ENCODE assay signal across 8 cellular contexts in genomic region chr19:1266116-1266817, GRCh38. TPM values are rescaled to one million over a fixed set of nuclear protein-coding genes. Genes with fewer than 3 reads are reported as not detected.
DNase-seq lines count a peak whose midpoint lies in the region; ATAC-seq and TF ChIP-seq lines count a peak whose summit lies in the region.

No MANE protein-coding gene starts in this region.

- no peak for TF ChIP-seq CTCF in AG04450 (IDR thresholded peaks at IDR 0.05; ENCODE audit: low read depth, low read length)
- TF ChIP-seq CTCF in OCI-LY3 (IDR thresholded peaks at IDR 0.05; ENCODE audit: low read depth, low read length) = no peak

- no peak for DNase-seq in AG04450 (ENCODE audit: low read depth, low spot score)
- peak; percentile 90 for DNase-seq in activated T-cell treated with anti-CD3 and anti-CD28 coated beads, Interleukin-2, amount 50 U/mL, for 24 hours
- DNase-seq in stimulated activated naive CD8-positive, alpha-beta T cell treated with anti-CD3 and anti-CD28 coated beads, Interleukin-15, Interleukin-2, amounts not matched to agents 100 U/mL and 50 U/mL, for 24 hours = peak; percentile 93

- H3K9me3 Mint-ChIP-seq in activated T-cell treated with anti-CD3 and anti-CD28 coated beads, Interleukin-2, amount 50 U/mL, for 24 hours = no peaks in the 10 kb centered on the region

- ATAC-seq in GM18861 (IDR thresholded peaks at IDR 0.05; ENCODE audit: unreplicated experiment) = peak; percentile 25
- ATAC-seq in HG03439 (IDR thresholded peaks at IDR 0.05; ENCODE audit: unreplicated experiment) = peak; percentile 25
- peak; percentile 34 for ATAC-seq in stimulated activated naive CD8-positive, alpha-beta T cell treated with anti-CD3 and anti-CD28 coated beads, Interleukin-15, Interleukin-2, amounts not matched to agents 100 U/mL and 50 U/mL, for 24 hours

- 0 out of 2 replicates have a peak overlapping the region, but pooled peaks have one; percentile 4 for H2AFZ ChIP-seq in OCI-LY3 (ENCODE audit: low read depth, low read length)

- no peaks in the 10 kb centered on the region for H3K27me3 Mint-ChIP-seq in activated T-cell treated with anti-CD3 and anti-CD28 coated beads, Interleukin-2, amount 50 U/mL, for 24 hours

- H3K27me3 ChIP-seq in AG04450 (ENCODE audit: control insufficient read depth, insufficient read depth, low read length) (no peaks in the 10 kb centered on the region), OCI-LY3 (ENCODE audit: low read depth, low read length) (peaks cover 15% of the 10 kb centered on the region), esophagus (ENCODE audit: control insufficient read depth in 1 of 2, insufficient read depth in 2 of 2, low read length in 2 of 2) (no peaks in the 10 kb centered on the region), muscle layer of colon (ENCODE audit: control insufficient read depth in 1 of 2, insufficient read depth in 2 of 2, low read length in 2 of 2) (no peaks in the 10 kb centered on the region)

- POLR2A ChIA-PET in AG04450 (lab: Yijun Ruan, JAX) = interaction anchor here (0.5 to 7.1 kb wide), 13 partner anchors 9 to 272 kb away, joined by 3 to 241 read pairs (median 5); partner anchors contain the start of genes ABCA7, ATP5F1D, FAM174C and RNU6-2

- H3K4me2 ChIP-seq in OCI-LY3 (ENCODE audit: low read length) = peak overlapping the region; percentile 97

- H3K27ac ChIP-seq in AG04450 (ENCODE audit: low read depth, low read length) = peak overlapping the region; percentile 86
- H3K27ac ChIP-seq in OCI-LY3 (ENCODE audit: low read length) = no peak overlapping the region
- H3K27ac ChIP-seq in esophagus (ENCODE audit: low read depth in 2 of 2, low read length in 1 of 2) = peak overlapping the region; percentile 93 to 94
- peak overlapping the region; percentile 93 for H3K27ac ChIP-seq in muscle layer of colon (ENCODE audit: low read depth, low read length)

- peaks cover 16% of the 10 kb centered on the region for H4K20me1 ChIP-seq in OCI-LY3 (ENCODE audit: insufficient read depth, low read length)

- H3K4me1 ChIP-seq in OCI-LY3 (ENCODE audit: low read length) (peaks cover 53% of the 10 kb centered on the region), esophagus (ENCODE audit: control insufficient read depth in 2 of 2, insufficient read depth in 2 of 2, low read length in 1 of 2) (peaks cover 16 to 58% of the 10 kb centered on the region in 2 donors), muscle layer of colon (ENCODE audit: insufficient read depth, low read length) (peaks cover 50% of the 10 kb centered on the region)

- CTCF ChIA-PET in AG04450 (lab: Charles Lee) = interaction anchor here (0.6 to 5.0 kb wide), 10 partner anchors 8 to 63 kb away, joined by 3 to 224 read pairs (median 4); partner anchors contain the start of gene ATP5F1D

- H3K36me3 ChIP-seq in OCI-LY3 (replicated peaks; ENCODE audit: low read depth, low read length) = peaks cover 16% of the 10 kb centered on the region
- H3K36me3 ChIP-seq in esophagus (ENCODE audit: control insufficient read depth in 2 of 2, insufficient read depth in 2 of 2, low read length in 1 of 2) = peaks cover 0 to 6% of the 10 kb centered on the region in 2 donors
- peaks cover 8% of the 10 kb centered on the region for H3K36me3 ChIP-seq in muscle layer of colon (ENCODE audit: insufficient read depth, low read length)

- peaks cover 41% of the 10 kb centered on the region for H3K36me3 Mint-ChIP-seq in activated T-cell treated with anti-CD3 and anti-CD28 coated beads, Interleukin-2, amount 50 U/mL, for 24 hours (ENCODE audit: low read depth)

- WGBS in esophagus, 2 donors = 1 to 5% methylated on average over 56 to 69 of the region's 69 CpGs

- H3K9ac ChIP-seq in OCI-LY3 (ENCODE audit: low read length) = peak overlapping the region; percentile 57
- no peak overlapping the region for H3K9ac ChIP-seq in muscle layer of colon (ENCODE audit: low read length)

- H3K9me3 ChIP-seq in AG04450 (ENCODE audit: control insufficient read depth, insufficient read depth, low read length) (no peaks in the 10 kb centered on the region; the same call in 1 of the 2 replicates), OCI-LY3 (ENCODE audit: insufficient read depth, low read length) (no peaks in the 10 kb centered on the region), esophagus (ENCODE audit: control insufficient read depth in 2 of 2, insufficient read depth in 1 of 2, low read depth in 1 of 2, low read length in 1 of 2) (no peaks in the 10 kb centered on the region), muscle layer of colon (ENCODE audit: low read length) (no peaks in the 10 kb centered on the region)

- peak overlapping the region; percentile 51 for H3K4me3 Mint-ChIP-seq in activated T-cell treated with anti-CD3 and anti-CD28 coated beads, Interleukin-2, amount 50 U/mL, for 24 hours

- H3K79me2 ChIP-seq in OCI-LY3 (ENCODE audit: low read length) = peaks cover 21% of the 10 kb centered on the region

- H3K4me1 Mint-ChIP-seq in activated T-cell treated with anti-CD3 and anti-CD28 coated beads, Interleukin-2, amount 50 U/mL, for 24 hours (ENCODE audit: low read depth) = peaks cover 71% of the 10 kb centered on the region

- peak overlapping the region; percentile 86 for H3K27ac Mint-ChIP-seq in activated T-cell treated with anti-CD3 and anti-CD28 coated beads, Interleukin-2, amount 50 U/mL, for 24 hours

- H3K4me3 ChIP-seq in AG04450 (ENCODE audit: low read depth, low read length) (peak overlapping the region; percentile 60), OCI-LY3 (ENCODE audit: low read length) (peak overlapping the region; percentile 78), esophagus (ENCODE audit: low read depth in 1 of 2, low read length in 2 of 2) (peak overlapping the region; percentile 42 to 50), muscle layer of colon (ENCODE audit: low read depth in 1 of 2, low read length in 2 of 2) (peak overlapping the region; percentile 28 to 70)

RNA-seq across cellular contexts. Expression of gene CIRBP, which starts 2.9 kb away (rescaled TPM):
- polyA plus RNA-seq in AG04450 (2011; rRNA removed) (269 and 274 TPM in 2 replicates), esophagus (100 to 1,000 TPM; 231 to 265 TPM)
- polyA minus RNA-seq in AG04450 (2011; rRNA and poly(A)+ RNA removed) = 121 and 143 TPM in 2 replicates

RNA-seq across cellular contexts. Expression of gene FAM174C, which starts 9.1 kb away (rescaled TPM):
- polyA plus RNA-seq in AG04450 (2011; rRNA removed) (16.6 and 29.1 TPM in 2 replicates), esophagus (10 to 100 TPM; 45.8 to 46.7 TPM)
- 3.8 and 4.7 TPM in 2 replicates for polyA minus RNA-seq in AG04450 (2011; rRNA and poly(A)+ RNA removed)

RNA-seq across cellular contexts. Expression of gene MIDN, which starts 17.9 kb away (rescaled TPM):
- 6.6 and 10.6 TPM in 2 replicates for polyA plus RNA-seq in AG04450 (2011; rRNA removed)
- 16.1 and 21.3 TPM in 2 replicates for polyA minus RNA-seq in AG04450 (2011; rRNA and poly(A)+ RNA removed)
- polyA plus RNA-seq in esophagus = 10 to 100 TPM; 36.4 to 38.7 TPM

RNA-seq across cellular contexts. Expression of gene EFNA2, which starts 19.4 kb away (rescaled TPM):
- polyA plus RNA-seq in AG04450 (2011; rRNA removed) (not detected in 2 replicates), esophagus (under 1 TPM; 0.18 to 0.39 TPM)
- polyA minus RNA-seq in AG04450 (2011; rRNA and poly(A)+ RNA removed) = not detected in 2 replicates

RNA-seq across cellular contexts. Expression of gene ATP5F1D, which starts 24.7 kb away (rescaled TPM):
- polyA plus RNA-seq in AG04450 (2011; rRNA removed) (36.4 and 55.1 TPM in 2 replicates), esophagus (100 to 1,000 TPM; 234 to 289 TPM)
- polyA minus RNA-seq in AG04450 (2011; rRNA and poly(A)+ RNA removed) = 19.4 and 21.4 TPM in 2 replicates
